31 cellular contexts compared by ENCODE assay signal in the genomic region with DNA sequence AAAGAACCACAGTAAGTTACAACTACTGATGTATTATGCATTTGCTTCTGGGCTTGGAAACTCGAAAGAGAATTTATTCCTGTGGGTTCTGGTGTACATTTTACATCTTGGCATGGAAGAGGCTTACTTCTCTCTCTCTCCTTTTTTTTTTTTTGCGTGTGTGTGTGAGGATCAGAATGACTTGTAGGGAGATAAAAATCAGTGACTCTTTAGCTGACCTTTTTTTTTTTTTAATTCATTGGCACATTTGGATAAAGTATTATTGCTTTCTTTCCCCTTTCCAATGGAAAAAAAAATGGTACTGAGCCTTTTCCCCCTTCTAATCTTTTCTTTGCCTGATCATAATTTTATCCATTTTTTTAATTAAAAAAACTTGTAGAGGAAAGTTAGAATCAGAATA.
"Had no signal": no experiment of that assay in that cellular context is flagged by ENCODE, and none has a peak within 500 bp of the region (broad histone marks: within the 10 kb centered on the region; RNA-seq: fewer than 3 reads in every experiment).

No MANE protein-coding gene starts in this region.

- H3K27me3 Mint-ChIP-seq: activated CD8-positive, alpha-beta T cell treated with anti-CD3 and anti-CD28 coated beads for 36 hours; brain; stimulated activated naive B cell treated with anti-CD40 and anti-IgM and Interleukin-4, amounts not matched to agents 10 μg/mL and 1 μg/mL and 100 μg/mL, for 72 hours had no signal

- H3K36me3 Mint-ChIP-seq: activated naive CD4-positive, alpha-beta T cell treated with anti-CD3 and anti-CD28 coated beads, Interleukin-2, amount 50 U/mL, for 72 hours; WTC11 had no signal

- H3K4me1 ChIP-seq: lower lobe of right lung, pancreas, suprapubic skin, transverse colon had no signal

- H3K4me3 ChIP-seq: lower lobe of right lung, mucosa of descending colon, pancreas, prostate gland, sigmoid colon, smooth muscle cell, stomach, suprapubic skin, transverse colon had no signal

- H3K4me1 Mint-ChIP-seq: immature natural killer cell; stimulated activated naive B cell treated with anti-CD40 and anti-IgM and Interleukin-4, amounts not matched to agents 10 μg/mL and 1 μg/mL and 100 μg/mL, for 72 hours had no signal

- DNase-seq: activated CD4-positive, alpha-beta T cell treated with anti-CD3 and anti-CD28 coated beads for 1 hour; activated CD4-positive, alpha-beta T cell treated with anti-CD3 and anti-CD28 coated beads, Interleukin-2, amount 50 U/mL, for 1 hour; activated CD8-positive, alpha-beta T cell treated with anti-CD3 and anti-CD28 coated beads for 36 hours; activated naive CD4-positive, alpha-beta T cell; activated T-cell treated with anti-CD3 and anti-CD28 coated beads, Interleukin-2, amount 50 U/mL, for 72 hours; central memory CD4-positive, alpha-beta T cell; foreskin fibroblast; head of caudate nucleus; hypothalamus; immature natural killer cell; kidney; left colon; lower lobe of right lung; mesenchymal stem cell; mucosa of descending colon; nucleus accumbens; pancreas; retina; sigmoid colon; stimulated activated CD4-positive, alpha-beta T cell treated with anti-CD3 and anti-CD28 coated beads, Interleukin-1b, Interleukin-23, amount 100 ng/mL, for 48 hours; stimulated activated CD4-positive, alpha-beta T cell treated with anti-CD3 and anti-CD28 coated beads, Interleukin-4, amount 100 ng/mL, for 4 hours; stimulated activated CD8-positive, alpha-beta memory T cell treated with anti-CD3 and anti-CD28 coated beads, Interleukin-4, amount 100 ng/mL, for 48 hours; stimulated activated naive B cell treated with anti-CD40 and anti-IgM and Interleukin-4, amounts not matched to agents 10 μg/mL and 1 μg/mL and 100 μg/mL, for 72 hours; stomach; transverse colon had no signal

- H3K36me3 ChIP-seq: pancreas, prostate gland had no signal

- H3K27me3 ChIP-seq: pancreas, sigmoid colon, stomach, suprapubic skin, transverse colon had no signal

- H3K4me3 Mint-ChIP-seq: activated CD8-positive, alpha-beta T cell treated with anti-CD3 and anti-CD28 coated beads for 36 hours; activated T-cell treated with anti-CD3 and anti-CD28 coated beads, Interleukin-2, amount 50 U/mL, for 72 hours; immature natural killer cell; stimulated activated naive B cell treated with anti-CD40 and anti-IgM and Interleukin-4, amounts not matched to agents 10 μg/mL and 1 μg/mL and 100 μg/mL, for 72 hours; WTC11 had no signal

- H3K27ac Mint-ChIP-seq: activated CD8-positive, alpha-beta T cell treated with anti-CD3 and anti-CD28 coated beads for 36 hours; activated naive CD4-positive, alpha-beta T cell treated with anti-CD3 and anti-CD28 coated beads, Interleukin-2, amount 50 U/mL, for 72 hours; activated T-cell treated with anti-CD3 and anti-CD28 coated beads, Interleukin-2, amount 50 U/mL, for 72 hours; immature natural killer cell; stimulated activated naive B cell treated with anti-CD40 and anti-IgM and Interleukin-4, amounts not matched to agents 10 μg/mL and 1 μg/mL and 100 μg/mL, for 72 hours; WTC11 had no signal

- H3K9me3 ChIP-seq: lower lobe of right lung, mucosa of descending colon, pancreas, prostate gland, sigmoid colon, stomach, suprapubic skin, transverse colon had no signal

- H3K9me3 Mint-ChIP-seq: activated CD8-positive, alpha-beta T cell treated with anti-CD3 and anti-CD28 coated beads for 36 hours; activated naive CD4-positive, alpha-beta T cell treated with anti-CD3 and anti-CD28 coated beads, Interleukin-2, amount 50 U/mL, for 72 hours; activated T-cell treated with anti-CD3 and anti-CD28 coated beads, Interleukin-2, amount 50 U/mL, for 72 hours; brain; immature natural killer cell; stimulated activated naive B cell treated with anti-CD40 and anti-IgM and Interleukin-4, amounts not matched to agents 10 μg/mL and 1 μg/mL and 100 μg/mL, for 72 hours; WTC11 had no signal

- ATAC-seq: activated CD8-positive, alpha-beta T cell treated with anti-CD3 and anti-CD28 coated beads for 36 hours; activated naive CD4-positive, alpha-beta T cell treated with anti-CD3 and anti-CD28 coated beads, Interleukin-2, amount 50 U/mL, for 72 hours; activated T-cell treated with anti-CD3 and anti-CD28 coated beads, Interleukin-2, amount 50 U/mL, for 72 hours; left colon; lower lobe of right lung; mucosa of descending colon; pancreas; stimulated activated naive B cell treated with anti-CD40 and anti-IgM and Interleukin-4, amounts not matched to agents 10 μg/mL and 1 μg/mL and 100 μg/mL, for 72 hours; WTC11 had no signal

- H3K27ac ChIP-seq: lower lobe of right lung, pancreas, sigmoid colon, stomach, suprapubic skin, transverse colon had no signal
